In genomic region chr9:110514861-110515260, GRCh38 we compare ENCODE assay signal across 9 cellular contexts.
"Had no signal": no experiment of that assay in that cellular context is flagged by ENCODE, and none has a peak within 500 bp of the region (broad histone marks: within the 10 kb centered on the region; RNA-seq: fewer than 3 reads in every experiment).

No MANE protein-coding gene starts in this region.

- H3K36me3 ChIP-seq: HAP-1 had no signal

- H2AFZ ChIP-seq: GM23248 had no signal

- H3K36me3 Mint-ChIP-seq: IgD-negative memory B cell had no signal

- H3K27ac ChIP-seq: GM23248, HL-60 had no signal

- H3K9ac ChIP-seq: GM23248 had no signal

- H3K27ac Mint-ChIP-seq: HFFc6, IgD-negative memory B cell had no signal

- H3K4me3 Mint-ChIP-seq: HFFc6, IgD-negative memory B cell had no signal

- H3K4me3 ChIP-seq: GM23248, HAP-1 had no signal

- H3K9me3 ChIP-seq: HAP-1 had no signal

- ATAC-seq: HCT116, HepG2 had no signal

- DNase-seq: GM23248, GOT3, H7, HFFc6 had no signal

- H3K9me3 Mint-ChIP-seq: HFFc6 had no signal

- H3K4me1 ChIP-seq: HAP-1 had no signal

- H3K4me1 Mint-ChIP-seq: IgD-negative memory B cell had no signal
